14 cellular contexts compared by ENCODE assay signal in the genomic region with DNA sequence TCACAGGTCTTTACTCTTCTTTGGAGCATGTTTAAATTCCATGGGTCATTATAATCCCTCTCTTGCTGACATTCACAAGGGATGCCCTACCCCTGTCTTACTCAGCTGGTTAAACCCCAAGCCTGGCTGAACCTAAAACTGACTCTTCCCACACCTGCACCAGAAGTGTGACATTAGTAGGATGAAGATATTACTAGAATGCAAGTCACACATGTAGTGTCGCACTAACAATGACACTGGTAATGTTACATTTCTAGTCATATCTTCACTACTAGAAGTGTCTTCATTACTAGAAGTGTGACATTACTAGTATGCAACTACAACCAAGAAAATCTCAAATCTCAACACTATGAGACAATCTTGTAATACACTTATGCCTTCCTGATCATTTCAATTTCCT. TPM values are rescaled to one million over a fixed set of nuclear protein-coding genes. Genes with fewer than 3 reads are reported as not detected.
DNase-seq lines count a peak whose midpoint lies in the region; ATAC-seq and TF ChIP-seq lines count a peak whose summit lies in the region.
"Had no signal": no experiment of that assay in that cellular context is flagged by ENCODE, and none has a peak within 500 bp of the region (broad histone marks: within the 10 kb centered on the region; RNA-seq: fewer than 3 reads in every experiment).

No MANE protein-coding gene starts in this region.

- H3K4me3 Mint-ChIP-seq in activated CD4-positive, alpha-beta T cell treated with anti-CD3 and anti-CD28 coated beads for 36 hours, result no peak overlapping the region
- no peak overlapping the region for H3K4me3 Mint-ChIP-seq in activated T-cell treated with anti-CD3 and anti-CD28 coated beads, Interleukin-2, amount 50 U/mL, for 4 hours
- no peak overlapping the region for H3K4me3 Mint-ChIP-seq in activated T-cell treated with anti-CD3 and anti-CD28 coated beads, Interleukin-2, amount 50 U/mL, for 24 hours
- H3K4me3 Mint-ChIP-seq: CD8-positive, alpha-beta memory T cell had no signal

- peak; percentile 83 for ATAC-seq in activated CD4-positive, alpha-beta T cell treated with anti-CD3 and anti-CD28 coated beads for 36 hours
- ATAC-seq in activated T-cell treated with anti-CD3 and anti-CD28 coated beads, Interleukin-2, amount 50 U/mL, for 4 hours, result peak; percentile 47 to 81
- ATAC-seq in GM18505 (IDR thresholded peaks at IDR 0.05; ENCODE audit: unreplicated experiment), result no peak

- no peak overlapping the region for H3K27ac Mint-ChIP-seq in activated CD4-positive, alpha-beta T cell treated with anti-CD3 and anti-CD28 coated beads for 36 hours
- H3K27ac Mint-ChIP-seq in activated T-cell treated with anti-CD3 and anti-CD28 coated beads, Interleukin-2, amount 50 U/mL, for 24 hours, result no peak overlapping the region
- H3K27ac Mint-ChIP-seq: CD8-positive, alpha-beta memory T cell had no signal

- no peaks in the 10 kb centered on the region for H3K9me3 Mint-ChIP-seq in activated CD4-positive, alpha-beta T cell treated with anti-CD3 and anti-CD28 coated beads for 36 hours (ENCODE audit: low read depth)
- H3K9me3 Mint-ChIP-seq in activated T-cell treated with anti-CD3 and anti-CD28 coated beads, Interleukin-2, amount 50 U/mL, for 4 hours, result no peaks in the 10 kb centered on the region
- H3K9me3 Mint-ChIP-seq in activated T-cell treated with anti-CD3 and anti-CD28 coated beads, Interleukin-2, amount 50 U/mL, for 24 hours, result no peaks in the 10 kb centered on the region
- H3K9me3 Mint-ChIP-seq: CD8-positive, alpha-beta memory T cell had no signal

- peak; percentile 42 for DNase-seq in activated CD4-positive, alpha-beta T cell treated with anti-CD3 and anti-CD28 coated beads for 36 hours
- no peak for DNase-seq in activated CD4-positive, alpha-beta T cell treated with anti-CD3 and anti-CD28 coated beads for 1 hour
- no peak for DNase-seq in activated T-cell treated with anti-CD3 and anti-CD28 coated beads, Interleukin-2, amount 50 U/mL, for 4 hours
- no peak for DNase-seq in activated T-cell treated with anti-CD3 and anti-CD28 coated beads, Interleukin-2, amount 50 U/mL, for 24 hours
- peak; percentile 28 for DNase-seq in stimulated activated CD4-positive, alpha-beta T cell treated with anti-CD3 and anti-CD28 coated beads, Interleukin-1b, Interleukin-23, amount 100 ng/mL, for 48 hours
- DNase-seq in stimulated activated CD4-positive, alpha-beta T cell treated with anti-CD3 and anti-CD28 coated beads, Interleukin-4, amount 100 ng/mL, for 1 hour, result no peak
- DNase-seq: 8988T; AML-193; Caco-2; CD8-positive, alpha-beta memory T cell; DND-41; GDM1 had no signal

- H3K36me3 Mint-ChIP-seq in activated CD4-positive, alpha-beta T cell treated with anti-CD3 and anti-CD28 coated beads for 36 hours (ENCODE audit: low read depth), result no peaks in the 10 kb centered on the region
- H3K36me3 Mint-ChIP-seq in activated T-cell treated with anti-CD3 and anti-CD28 coated beads, Interleukin-2, amount 50 U/mL, for 4 hours (ENCODE audit: insufficient read depth), result no peaks in the 10 kb centered on the region
- H3K36me3 Mint-ChIP-seq in activated T-cell treated with anti-CD3 and anti-CD28 coated beads, Interleukin-2, amount 50 U/mL, for 24 hours (ENCODE audit: low read depth), result no peaks in the 10 kb centered on the region
- H3K36me3 Mint-ChIP-seq: CD8-positive, alpha-beta memory T cell had no signal

- CTCF ChIA-PET in activated CD4-positive, alpha-beta T cell treated with anti-CD3 and anti-CD28 coated beads for 36 hours (lab: Charles Lee), result interaction anchor here (0.9 to 1.7 kb wide), 4 partner anchors 13 to 54 kb away, joined by 3 to 4 read pairs (median 4); a partner anchor contains a TSS

- no peak for TF ChIP-seq POLR2A in GM18505 (IDR thresholded peaks at IDR 0.05; ENCODE audit: borderline replicate concordance, extremely low read depth, insufficient read depth, insufficient read length)

- POLR2A ChIA-PET in activated CD4-positive, alpha-beta T cell treated with anti-CD3 and anti-CD28 coated beads for 36 hours (lab: Charles Lee), result interaction anchor here (0.7 kb wide), 1 partner anchor 15 kb away, joined by 3 read pairs; no protein-coding TSS in a partner anchor

- intact Hi-C loops in activated CD4-positive, alpha-beta T cell treated with anti-CD3 and anti-CD28 coated beads for 36 hours (cut with DNase I, micrococcal nuclease), result loop anchor here (1.0 to 10.0 kb wide), 3 partner anchors 29 to 1454 kb away; no protein-coding TSS in a partner anchor

- peaks cover 9% of the 10 kb centered on the region for H3K4me1 Mint-ChIP-seq in activated CD4-positive, alpha-beta T cell treated with anti-CD3 and anti-CD28 coated beads for 36 hours
- H3K4me1 Mint-ChIP-seq in activated T-cell treated with anti-CD3 and anti-CD28 coated beads, Interleukin-2, amount 50 U/mL, for 4 hours (ENCODE audit: low read depth), result peaks cover 3% of the 10 kb centered on the region
- H3K4me1 Mint-ChIP-seq in activated T-cell treated with anti-CD3 and anti-CD28 coated beads, Interleukin-2, amount 50 U/mL, for 24 hours (ENCODE audit: low read depth), result peaks cover 14% of the 10 kb centered on the region
- H3K4me1 Mint-ChIP-seq: CD8-positive, alpha-beta memory T cell had no signal

- H3K27me3 Mint-ChIP-seq in activated CD4-positive, alpha-beta T cell treated with anti-CD3 and anti-CD28 coated beads for 36 hours, result peaks cover 13% of the 10 kb centered on the region
- H3K27me3 Mint-ChIP-seq in activated T-cell treated with anti-CD3 and anti-CD28 coated beads, Interleukin-2, amount 50 U/mL, for 4 hours (ENCODE audit: low read depth), result peaks cover 9% of the 10 kb centered on the region
- peaks cover 9% of the 10 kb centered on the region for H3K27me3 Mint-ChIP-seq in activated T-cell treated with anti-CD3 and anti-CD28 coated beads, Interleukin-2, amount 50 U/mL, for 24 hours

RNA-seq across cellular contexts. Expression of a gene that starts 14.2 kb away (rescaled TPM):
- total RNA-seq in activated CD4-positive, alpha-beta T cell treated with anti-CD3 and anti-CD28 coated beads for 36 hours, result not detected
- not detected for total RNA-seq in activated T-cell treated with anti-CD3 and anti-CD28 coated beads, Interleukin-2, amount 50 U/mL, for 4 hours
- total RNA-seq: Caco-2; CD8-positive, alpha-beta memory T cell; HT1080 had no signal

RNA-seq across cellular contexts. Expression of a gene that starts 14.4 kb away (rescaled TPM):
- 10 to 100 TPM; 34.1 to 49.0 TPM for total RNA-seq in activated CD4-positive, alpha-beta T cell treated with anti-CD3 and anti-CD28 coated beads for 36 hours
- total RNA-seq in activated T-cell treated with anti-CD3 and anti-CD28 coated beads, Interleukin-2, amount 50 U/mL, for 4 hours, result 1 to 10 TPM; 7.2 to 8.6 (median 8.4) TPM

Comparison
In these comparisons a context has a peak if more than half of its experiments do, and no peak if none do; other contexts are left out.
1. DNase-seq: peak in activated CD4-positive, alpha-beta T cell treated with anti-CD3 and anti-CD28 coated beads for 36 hours (single experiment) and stimulated activated CD4-positive, alpha-beta T cell treated with anti-CD3 and anti-CD28 coated beads, Interleukin-1b, Interleukin-23, amount 100 ng/mL, for 48 hours (single experiment); none in activated CD4-positive, alpha-beta T cell treated with anti-CD3 and anti-CD28 coated beads for 1 hour (single experiment), activated T-cell treated with anti-CD3 and anti-CD28 coated beads, Interleukin-2, amount 50 U/mL, for 4 hours (single experiment), activated T-cell treated with anti-CD3 and anti-CD28 coated beads, Interleukin-2, amount 50 U/mL, for 24 hours (single experiment) and stimulated activated CD4-positive, alpha-beta T cell treated with anti-CD3 and anti-CD28 coated beads, Interleukin-4, amount 100 ng/mL, for 1 hour (single experiment).